In the genomic region with DNA sequence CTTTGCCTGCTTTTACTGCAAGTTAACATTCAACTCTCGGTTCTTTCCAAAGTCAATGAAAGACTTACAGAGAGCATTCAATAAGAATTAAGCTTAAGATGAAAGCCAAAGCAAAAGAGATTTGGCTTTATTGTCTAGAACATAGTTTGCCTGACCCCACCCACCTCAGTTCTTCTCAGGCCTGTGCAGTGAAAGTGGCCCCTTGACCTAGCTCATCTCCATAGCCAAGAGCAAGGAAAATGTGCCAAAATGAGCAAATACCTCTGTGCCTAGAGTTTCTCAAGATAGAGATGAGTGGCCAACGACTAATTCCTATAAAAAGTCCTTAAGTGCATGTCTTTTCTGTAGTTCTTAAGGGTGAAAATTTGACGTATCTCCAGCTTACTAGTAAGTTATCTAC, we compare ENCODE assay signal across 4 cellular contexts.
"Had no signal": no experiment of that assay in that cellular context is flagged by ENCODE, and none has a peak within 500 bp of the region (broad histone marks: within the 10 kb centered on the region; RNA-seq: fewer than 3 reads in every experiment).

No MANE protein-coding gene starts in this region.

- H3K27ac ChIP-seq: HL-60 had no signal

- DNase-seq: IMR-90 had no signal

- H3K4me3 ChIP-seq: K562 had no signal

- ATAC-seq: HepG2, K562 had no signal
